Comparison of ENCODE assay signal across 9 cellular contexts in the genomic region with DNA sequence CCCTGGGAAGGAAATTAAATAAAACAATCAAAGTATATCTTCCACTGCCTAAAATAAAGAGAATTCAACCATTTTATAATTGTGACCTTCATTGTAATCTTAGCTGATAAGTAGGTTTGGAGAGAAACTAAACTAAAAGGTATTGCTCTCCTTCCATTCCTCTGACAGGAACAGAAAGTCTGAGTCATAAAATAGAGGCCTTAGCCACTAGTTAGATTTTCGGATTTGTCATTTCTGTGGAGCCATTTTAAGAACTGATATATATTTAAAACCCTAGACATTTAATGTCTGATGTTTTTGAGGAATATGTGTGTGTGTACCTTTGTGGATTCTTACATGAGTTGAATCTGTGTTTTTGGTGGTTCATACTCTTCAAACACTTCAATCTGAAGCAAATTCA. TPM values are rescaled to one million over a fixed set of nuclear protein-coding genes. Genes with fewer than 3 reads are reported as not detected.
DNase-seq lines count a peak whose midpoint lies in the region; ATAC-seq and TF ChIP-seq lines count a peak whose summit lies in the region.
"Had no signal": no experiment of that assay in that cellular context is flagged by ENCODE, and none has a peak within 500 bp of the region (broad histone marks: within the 10 kb centered on the region; RNA-seq: fewer than 3 reads in every experiment).

No MANE protein-coding gene starts in this region.

- H3K27me3 Mint-ChIP-seq in brain (no peaks in the 10 kb centered on the region), endodermal cell (ENCODE audit: insufficient read depth) (no peaks in the 10 kb centered on the region)

- no peak for TF ChIP-seq POLR2A in gastroesophageal sphincter (IDR thresholded peaks at IDR 0.05)

- H3K4me3 ChIP-seq in endodermal cell (ENCODE audit: low read length) (no peak overlapping the region), gastroesophageal sphincter (no peak overlapping the region)

- H3K36me3 Mint-ChIP-seq in brain = no peaks in the 10 kb centered on the region
- no peaks in the 10 kb centered on the region for H3K36me3 Mint-ChIP-seq in endodermal cell (ENCODE audit: low read depth)

- no peak for TF ChIP-seq EP300 in gastroesophageal sphincter (IDR thresholded peaks at IDR 0.05)

- no peaks in the 10 kb centered on the region for H3K4me1 ChIP-seq in endodermal cell (ENCODE audit: control insufficient read depth, insufficient read depth, low read length)
- H3K4me1 ChIP-seq in gastroesophageal sphincter = peaks cover 0 to 9% (median 6%) of the 10 kb centered on the region in 3 donors

- no peak overlapping the region for H3K9ac ChIP-seq in endodermal cell (ENCODE audit: extremely low read depth, low read length, poor library complexity, severe bottlenecking)

- WGBS in endodermal cell (ENCODE audit: insufficient coverage in 1 of 2, insufficient read length in 1 of 2), 2 experiments = 90% methylated on average over 1 of the region's 1 CpG; no CpG with 5 or more reads in 1 of the 2 experiments
- WGBS in gastroesophageal sphincter (ENCODE audit: low coverage in 1 of 2), 2 donors = 13 to 17% methylated on average over 1 of the region's 1 CpG

- DNase-seq in A172 (ENCODE audit: low spot score) (peak; percentile 51), endodermal cell (no peak), HUDEP-2 (lab: John Stamatoyannopoulos, UW; ENCODE audit: unreplicated experiment in 76 of 76) (no peak), NCI-H1930 (lab: John Stamatoyannopoulos, UW) (no peak)

- peaks cover 0 to 2% (median 0%) of the 10 kb centered on the region in 5 experiments for H3K9me3 Mint-ChIP-seq in brain
- H3K9me3 Mint-ChIP-seq in endodermal cell = no peaks in the 10 kb centered on the region

- H3K4me1 Mint-ChIP-seq in brain (peaks cover 15% of the 10 kb centered on the region), endodermal cell (peaks cover 7% of the 10 kb centered on the region)

- H3K4me3 Mint-ChIP-seq in brain (no peak overlapping the region), endodermal cell (no peak overlapping the region)

- H3K27ac ChIP-seq in endodermal cell (ENCODE audit: low read depth, low read length) = no peak overlapping the region
- peak overlapping the region in 1 of 4 donors; percentile 16 for H3K27ac ChIP-seq in gastroesophageal sphincter

- peak overlapping the region in 3 of 5 experiments; percentile 33 to 72 (median 50) for H3K27ac Mint-ChIP-seq in brain
- no peak overlapping the region for H3K27ac Mint-ChIP-seq in endodermal cell

- H3K27me3 ChIP-seq in endodermal cell (ENCODE audit: control insufficient read depth, insufficient read depth, low read length, poor library complexity, severe bottlenecking) = no peaks in the 10 kb centered on the region
- H3K27me3 ChIP-seq in gastroesophageal sphincter = no peaks in the 10 kb centered on the region

- H3K36me3 ChIP-seq in endodermal cell (ENCODE audit: control insufficient read depth, insufficient read depth, low read length) (no peaks in the 10 kb centered on the region), gastroesophageal sphincter (no peaks in the 10 kb centered on the region)

- H3K9me3 ChIP-seq in endodermal cell (ENCODE audit: control insufficient read depth, low read length) (no peaks in the 10 kb centered on the region), gastroesophageal sphincter (no peaks in the 10 kb centered on the region)

- ATAC-seq in GM19395 (IDR thresholded peaks at IDR 0.05; ENCODE audit: unreplicated experiment) (peak; percentile 94), HG03196 (IDR thresholded peaks at IDR 0.05; ENCODE audit: unreplicated experiment) (peak; percentile 78), gastroesophageal sphincter (no peak)

- no peak for TF ChIP-seq CTCF in brain (conservative IDR thresholded peaks at IDR 0.05)
- no peak for TF ChIP-seq CTCF in endodermal cell (conservative IDR thresholded peaks at IDR 0.05)
- TF ChIP-seq CTCF in gastroesophageal sphincter (IDR thresholded peaks at IDR 0.05) = no peak

RNA-seq across cellular contexts. Expression of gene TMC1, which starts 11.8 kb away (rescaled TPM):
- total RNA-seq in A172 (2014; rRNA removed; shearing (Covaris generic)) = not detected in 2 replicates
- 0.29 TPM for polyA plus RNA-seq in brain (ENCODE audit: insufficient read depth, low read depth, low replicate concordance)
- under 1 TPM in 1 of 2 donors, not detected in 1; 0.09 TPM for total RNA-seq in endodermal cell
- polyA plus RNA-seq in endodermal cell (2013, experiment 1 of 2) = not detected
- polyA plus RNA-seq in endodermal cell (2013, experiment 2 of 2) = not detected
- not detected for total RNA-seq in gastroesophageal sphincter
- total RNA-seq: liver had no signal
